8 cellular contexts compared by ENCODE assay signal in the genomic region with DNA sequence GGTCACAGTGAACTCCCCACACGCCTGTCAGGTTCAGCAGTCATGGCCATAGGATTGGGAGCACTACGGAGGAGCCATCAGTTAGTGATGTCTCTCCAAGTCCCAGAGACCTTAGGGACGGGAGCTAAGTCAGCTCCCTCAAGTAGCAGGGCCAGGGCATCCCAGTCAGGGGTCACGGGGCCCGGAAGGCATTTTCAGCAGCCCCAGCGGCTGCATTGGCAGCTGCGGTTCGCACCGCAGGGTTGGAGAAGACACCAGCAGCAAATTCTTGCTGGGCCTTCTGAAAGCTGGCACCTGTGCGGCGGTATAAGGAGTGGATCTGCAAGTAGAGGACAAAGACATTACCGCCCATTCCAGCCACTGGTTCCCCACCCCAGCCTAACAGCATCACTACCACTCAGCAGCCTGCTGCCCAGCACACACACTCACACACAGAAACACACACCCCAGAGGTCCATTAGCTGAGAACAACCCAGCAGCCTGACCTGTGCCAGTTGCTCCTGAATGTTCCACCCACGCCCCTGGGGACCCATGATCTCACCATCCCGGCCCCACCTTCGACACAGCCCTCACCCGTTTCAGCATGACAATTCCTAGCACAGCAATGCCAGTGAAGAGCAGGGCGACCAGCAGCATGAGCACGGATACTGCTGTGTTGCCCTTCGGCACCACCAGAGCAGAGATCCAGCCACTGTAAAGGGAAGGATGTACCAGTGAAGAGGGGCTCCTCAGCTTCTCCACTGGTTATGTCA. TPM values are rescaled to one million over a fixed set of nuclear protein-coding genes. Genes with fewer than 3 reads are reported as not detected.
A peak's percentile ranks its signal among the peaks of the same experiment; 100 is the strongest.
DNase-seq lines count a peak whose midpoint lies in the region; ATAC-seq and TF ChIP-seq lines count a peak whose summit lies in the region.

No MANE protein-coding gene starts in this region.

- H3K27ac Mint-ChIP-seq in endothelial cell (ENCODE audit: unreplicated experiment) = peak overlapping the region; percentile 96
- H3K27ac Mint-ChIP-seq in nephron = peak overlapping the region; percentile 92 to 98 (median 95)

- CTCF ChIA-PET in Panc1 (lab: Charles Lee) = no interaction called here

- H3K27me3 ChIP-seq in Panc1 (ENCODE audit: control insufficient read depth, insufficient read depth, low read length) = no peaks in the 10 kb centered on the region

- H3K9me3 ChIP-seq in Panc1 (ENCODE audit: control insufficient read depth, insufficient read depth, low read depth, low read length) = no peaks in the 10 kb centered on the region

- peaks cover 5% of the 10 kb centered on the region for H3K36me3 ChIP-seq in Panc1 (ENCODE audit: control insufficient read depth, insufficient read depth, low read length)

- H3K9me3 Mint-ChIP-seq in endothelial cell (ENCODE audit: unreplicated experiment) (no peaks in the 10 kb centered on the region), nephron (no peaks in the 10 kb centered on the region)

- POLR2A ChIA-PET in Panc1 (lab: Charles Lee) = no interaction called here

- BruUV-seq in Panc1 (replicated peaks; lab: Mats Ljungman, UMichigan) = TSS peak; percentile 41

- H3K27me3 Mint-ChIP-seq in endothelial cell (ENCODE audit: unreplicated experiment) = peaks cover 13% of the 10 kb centered on the region
- H3K27me3 Mint-ChIP-seq in nephron (ENCODE audit: low read depth) = peaks cover 3% of the 10 kb centered on the region

- in situ Hi-C loops in Panc1 (cut with HindIII; ENCODE audit: low pct_unique_long_range_greater_than_20kb, low sequenced_read_pairs) = no loop called here

- H3K36me3 Mint-ChIP-seq in endothelial cell (ENCODE audit: low read depth, unreplicated experiment) (peaks cover 29% of the 10 kb centered on the region), nephron (ENCODE audit: low read depth) (peaks cover 30% of the 10 kb centered on the region)

- no peak for TF ChIP-seq CTCF in AG10803 (conservative IDR thresholded peaks at IDR 0.05; ENCODE audit: low read length)
- no peak for TF ChIP-seq CTCF in Panc1 (IDR thresholded peaks at IDR 0.05)
- no peak for TF ChIP-seq CTCF in endothelial cell (IDR thresholded peaks at IDR 0.05; ENCODE audit: unreplicated experiment)
- TF ChIP-seq CTCF in nephron (IDR thresholded peaks at IDR 0.05; ENCODE audit: unreplicated experiment in 3 of 3) = no peak

- H3K4me1 Mint-ChIP-seq in endothelial cell (ENCODE audit: unreplicated experiment) (peaks cover 33% of the 10 kb centered on the region), nephron (peaks cover 37% of the 10 kb centered on the region)

- H3K27ac ChIP-seq in Panc1 (ENCODE audit: low read length) = peak overlapping the region; percentile 87

- ATAC-seq in Panc1 (peak; percentile 15; the same call in 1 of the 2 replicates), sciatic nerve (no peak), GM18511 (IDR thresholded peaks at IDR 0.05; ENCODE audit: unreplicated experiment) (no peak)

- DNase-seq in AG10803 (ENCODE audit: low read depth) (no peak), Panc1 (ENCODE audit: low read depth, low spot score) (no peak), endothelial cell (ENCODE audit: low spot score) (no peak), NCI-H446 treated with DMSO at 0.1 percent for 48 hours (lab: John Stamatoyannopoulos, UW) (no peak), sciatic nerve (ENCODE audit: low spot score) (no peak), germinal center (ENCODE audit: low spot score) (no peak)

- H3K4me1 ChIP-seq in Panc1 (ENCODE audit: control insufficient read depth, insufficient read depth, low read length) = peaks cover 12% of the 10 kb centered on the region

- peak overlapping the region; percentile 80 for H3K4me3 ChIP-seq in AG10803 (ENCODE audit: low read length)
- peak overlapping the region; percentile 72 to 77 for H3K4me3 ChIP-seq in Panc1 (ENCODE audit: low read depth in 2 of 2, low read length in 2 of 2)

- peak overlapping the region; percentile 97 for H3K4me3 Mint-ChIP-seq in endothelial cell (ENCODE audit: unreplicated experiment)
- H3K4me3 Mint-ChIP-seq in nephron = peak overlapping the region; percentile 84 to 94 (median 92)

- intact Hi-C loops in Panc1 (cut with micrococcal nuclease; ENCODE audit: unreplicated experiment) = no loop called here
- intact Hi-C loops in sciatic nerve (cut with DNase I) = no loop called here

RNA-seq across cellular contexts. Expression of gene ENTREP3, which starts 1.0 kb away (rescaled TPM):
- total RNA-seq in Panc1 (2021; ENCODE audit: unreplicated experiment) = 94.7 TPM
- polyA plus RNA-seq in Panc1 (2012; ENCODE audit: insufficient read length) = 122 TPM
- total RNA-seq in endothelial cell (ENCODE audit: unreplicated experiment) = 54.1 TPM
- 28.4 TPM for total RNA-seq in sciatic nerve

RNA-seq across cellular contexts. Expression of gene SCAMP3, which starts 5.9 kb away (rescaled TPM):
- total RNA-seq in Panc1 (2021; ENCODE audit: unreplicated experiment) (200 TPM), endothelial cell (ENCODE audit: unreplicated experiment) (54.9 TPM), sciatic nerve (44.0 TPM)
- 232 TPM for polyA plus RNA-seq in Panc1 (2012; ENCODE audit: insufficient read length)

RNA-seq across cellular contexts. Expression of gene CLK2, which starts 17.0 kb away (rescaled TPM):
- 43.6 TPM for total RNA-seq in Panc1 (2021; ENCODE audit: unreplicated experiment)
- polyA plus RNA-seq in Panc1 (2012; ENCODE audit: insufficient read length) = 38.2 TPM
- 62.8 TPM for total RNA-seq in endothelial cell (ENCODE audit: unreplicated experiment)
- total RNA-seq in sciatic nerve = 57.8 TPM

RNA-seq across cellular contexts. Expression of gene HCN3, which starts 21.0 kb away (rescaled TPM):
- total RNA-seq in Panc1 (2021; ENCODE audit: unreplicated experiment) (7.8 TPM), endothelial cell (ENCODE audit: unreplicated experiment) (7.3 TPM), sciatic nerve (8.0 TPM)
- polyA plus RNA-seq in Panc1 (2012; ENCODE audit: insufficient read length) = 8.6 TPM

RNA-seq across cellular contexts. Expression of gene PKLR, which starts 45.0 kb away (rescaled TPM):
- total RNA-seq in Panc1 (2021; ENCODE audit: unreplicated experiment) (0.13 TPM), endothelial cell (ENCODE audit: unreplicated experiment) (not detected), sciatic nerve (not detected)
- polyA plus RNA-seq in Panc1 (2012; ENCODE audit: insufficient read length) = not detected
